8 cellular contexts compared by ENCODE assay signal in the genomic region with DNA sequence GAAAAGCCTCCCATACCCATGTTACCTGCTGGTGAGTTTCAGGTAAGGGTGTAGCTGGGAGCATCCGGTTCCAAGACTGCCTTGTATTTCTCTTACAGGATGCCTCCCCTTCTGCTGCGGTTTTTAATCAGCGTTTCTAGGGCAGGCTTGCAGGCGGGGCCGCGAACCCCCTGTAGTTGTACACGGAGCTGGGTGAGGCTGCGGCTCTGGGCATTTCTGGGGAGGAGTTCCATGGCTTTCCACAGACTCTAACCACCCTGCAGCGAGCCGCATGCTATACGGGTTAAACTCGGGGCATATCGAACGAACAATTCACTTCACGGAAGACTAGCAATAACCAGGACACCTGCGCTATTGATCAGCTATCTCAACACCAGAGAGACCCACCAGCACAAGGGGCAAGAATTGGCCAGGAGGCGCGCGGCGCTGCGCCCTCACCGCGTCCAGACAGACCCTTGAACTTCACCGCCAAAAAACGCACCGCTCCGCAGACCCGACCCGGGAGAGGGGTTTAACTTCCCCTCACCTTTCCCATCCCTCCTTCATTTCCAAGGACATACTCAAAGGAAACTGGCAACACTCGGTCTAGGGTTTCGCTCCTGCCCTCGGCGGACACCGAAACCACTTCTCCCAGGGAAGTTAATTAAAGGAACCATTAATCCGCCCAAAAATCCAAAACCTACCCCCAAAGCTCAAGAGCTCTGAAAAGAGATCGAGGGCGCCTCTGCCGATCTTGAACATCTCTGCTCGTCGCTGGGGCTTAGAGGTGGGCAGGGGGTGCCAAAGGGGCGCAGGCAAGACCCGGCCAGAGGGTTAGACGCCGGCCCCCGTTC. TPM values are rescaled to one million over a fixed set of nuclear protein-coding genes. Genes with fewer than 3 reads are reported as not detected.
A peak's percentile ranks its signal among the peaks of the same experiment; 100 is the strongest.
DNase-seq lines count a peak whose midpoint lies in the region; ATAC-seq and TF ChIP-seq lines count a peak whose summit lies in the region.

No MANE protein-coding gene starts in this region.

- peak in 1 of 4 experiments; percentile 4 for ATAC-seq in T-cell (replicated peaks in 1 of 4)
- ATAC-seq in GM18519 (IDR thresholded peaks at IDR 0.05; ENCODE audit: low FRiP score, unreplicated experiment) = no peak

- peaks cover 3 to 9% of the 10 kb centered on the region in 2 donors for H3K27me3 Mint-ChIP-seq in T-cell
- H3K27me3 Mint-ChIP-seq in endothelial cell (ENCODE audit: unreplicated experiment) = peaks cover 9% of the 10 kb centered on the region

- H3K4me1 Mint-ChIP-seq in T-cell (peaks cover 29 to 35% (median 30%) of the 10 kb centered on the region in 3 donors), endothelial cell (ENCODE audit: unreplicated experiment) (peaks cover 33% of the 10 kb centered on the region)

- CTCF ChIA-PET in T-cell (lab: Charles Lee) = interaction anchor here in 1 of 2 donors (0.5 to 1.3 kb wide), 3 partner anchors 64 to 249 kb away, joined by 3 to 4 read pairs (median 3); no protein-coding TSS in a partner anchor

- peak; percentile 4 to 14 for DNase-seq in activated CD4-positive, alpha-beta T cell treated with anti-CD3 and anti-CD28 coated beads for 4 hours
- DNase-seq in activated CD4-positive, alpha-beta T cell treated with anti-CD3 and anti-CD28 coated beads for 1 hour = no peak
- peak in 15 of 34 experiments; percentile 4 to 29 (median 13) for DNase-seq in T-cell
- peak; percentile 34 for DNase-seq in endothelial cell (ENCODE audit: low spot score)
- DNase-seq in ovary = no peak
- no peak for DNase-seq in Ammon's horn (ENCODE audit: low spot score)
- DNase-seq in KG1 (lab: John Stamatoyannopoulos, UW) = no peak

- peaks cover 1% of the 10 kb centered on the region for H3K4me1 ChIP-seq in ovary (ENCODE audit: insufficient read depth)

- H3K36me3 Mint-ChIP-seq in T-cell (no peaks in the 10 kb centered on the region), endothelial cell (ENCODE audit: low read depth, unreplicated experiment) (no peaks in the 10 kb centered on the region)

- no peaks in the 10 kb centered on the region for H3K27me3 ChIP-seq in ovary

- no peaks in the 10 kb centered on the region for H3K9me3 ChIP-seq in ovary

- H3K4me3 Mint-ChIP-seq in T-cell (peak overlapping the region; percentile 85 to 95 (median 89)), endothelial cell (ENCODE audit: unreplicated experiment) (peak overlapping the region; percentile 93)

- H3K4me3 ChIP-seq in ovary = peak overlapping the region; percentile 49

- no peak for TF ChIP-seq CTCF in endothelial cell (IDR thresholded peaks at IDR 0.05; ENCODE audit: unreplicated experiment)
- no peak for TF ChIP-seq CTCF in ovary (IDR thresholded peaks at IDR 0.05)

- no peak for TF ChIP-seq POLR2A in ovary (IDR thresholded peaks at IDR 0.05)

- WGBS in ovary, 3 donors = 2 to 3% (median 2%) methylated on average over 45 of the region's 45 CpGs

- H3K9me3 Mint-ChIP-seq in T-cell (no peaks in the 10 kb centered on the region), endothelial cell (ENCODE audit: unreplicated experiment) (no peaks in the 10 kb centered on the region)

- no peak for TF ChIP-seq EP300 in ovary (IDR thresholded peaks at IDR 0.05)

- H3K27ac Mint-ChIP-seq in T-cell (peak overlapping the region; percentile 62 to 67), endothelial cell (ENCODE audit: unreplicated experiment) (peak overlapping the region; percentile 61)

- no peaks in the 10 kb centered on the region for H3K36me3 ChIP-seq in ovary

- intact Hi-C loops in ovary (cut with DNase I) = no loop called here

- no peak overlapping the region for H3K27ac ChIP-seq in ovary

- POLR2A ChIA-PET in T-cell (lab: Charles Lee) = no interaction called here

RNA-seq across cellular contexts. Expression of a gene that starts 0.9 kb away (rescaled TPM):
- total RNA-seq in T-cell (1 to 10 TPM; 1.2 to 8.3 (median 4.5) TPM), endothelial cell (ENCODE audit: unreplicated experiment) (4.7 TPM), ovary (1 to 10 TPM in 5 of 7 donors, under 1 TPM in 2; 0.08 to 8.7 (median 1.2) TPM)
- 1 to 10 TPM in 1 of 2 donors, under 1 TPM in 1; 0.36 to 1.4 TPM for polyA plus RNA-seq in ovary

Comparison
In these comparisons a context has a peak if more than half of its experiments do, and no peak if none do; other contexts are left out.
1. DNase-seq: peak in activated CD4-positive, alpha-beta T cell treated with anti-CD3 and anti-CD28 coated beads for 4 hours (2 of 2) and endothelial cell (single experiment); none in activated CD4-positive, alpha-beta T cell treated with anti-CD3 and anti-CD28 coated beads for 1 hour (single experiment), ovary (0 of 5), Ammon's horn (single experiment) and KG1 (single experiment).